In genomic region chr9:133119039-133119438, GRCh38 we compare ENCODE assay signal across 9 cellular contexts. TPM values are rescaled to one million over a fixed set of nuclear protein-coding genes. Genes with fewer than 3 reads are reported as not detected.
DNase-seq lines count a peak whose midpoint lies in the region; ATAC-seq, FAIRE-seq and TF ChIP-seq lines count a peak whose summit lies in the region.
"Had no signal": no experiment of that assay in that cellular context is flagged by ENCODE, and none has a peak within 500 bp of the region (broad histone marks: within the 10 kb centered on the region; RNA-seq: fewer than 3 reads in every experiment).

No MANE protein-coding gene starts in this region.

- WGBS in ovary, 3 donors = 45 to 60% (median 59%) methylated on average over 10 of the region's 10 CpGs

- H3K36me3 ChIP-seq in cardiac muscle cell (no peaks in the 10 kb centered on the region), ovary (no peaks in the 10 kb centered on the region)

- no peak for ATAC-seq in activated naive CD4-positive, alpha-beta T cell treated with anti-CD3 and anti-CD28 coated beads, Interleukin-2, amount 50 U/mL, for 72 hours
- no peak for ATAC-seq in HG03460 (IDR thresholded peaks at IDR 0.05; ENCODE audit: unreplicated experiment)
- ATAC-seq in HG03135 (IDR thresholded peaks at IDR 0.05; ENCODE audit: unreplicated experiment) = no peak
- no peak for ATAC-seq in GM19397 (IDR thresholded peaks at IDR 0.05; ENCODE audit: unreplicated experiment)

- peaks cover 78% of the 10 kb centered on the region for H3K4me1 Mint-ChIP-seq in CD14-positive monocyte

- no peaks in the 10 kb centered on the region for H3K9me3 ChIP-seq in cardiac muscle cell (ENCODE audit: low read depth)
- no peaks in the 10 kb centered on the region for H3K9me3 ChIP-seq in ovary

- H3K27me3 Mint-ChIP-seq in CD14-positive monocyte (ENCODE audit: low read depth in 3 of 3) = peaks cover 8 to 9% (median 8%) of the 10 kb centered on the region in 3 donors

- FAIRE-seq in H54 (lab: Jason Lieb, UNC) = no peak

- intact Hi-C loops in CD14-positive monocyte (cut with micrococcal nuclease) (no loop called here), ovary (cut with DNase I) (no loop called here)

- TF ChIP-seq EP300 in ovary (IDR thresholded peaks at IDR 0.05) = no peak

- H3K4me3 Mint-ChIP-seq in CD14-positive monocyte = peak overlapping the region; percentile 85 to 87

- no peak overlapping the region for H3K4me3 ChIP-seq in cardiac muscle cell
- H3K4me3 ChIP-seq in ovary = peak overlapping the region; percentile 70

- TF ChIP-seq CTCF in CD14-positive monocyte (IDR thresholded peaks at IDR 0.05) (no peak), cardiac muscle cell (IDR thresholded peaks at IDR 0.05; ENCODE audit: low read depth, low read length) (no peak), ovary (IDR thresholded peaks at IDR 0.05) (no peak)

- no peak for DNase-seq in CD14-positive monocyte (ENCODE audit: low spot score)
- no peak for DNase-seq in activated naive CD4-positive, alpha-beta T cell treated with anti-CD3 and anti-CD28 coated beads, Interleukin-2, amount 50 U/mL, for 72 hours (ENCODE audit: low spot score in 2 of 2)
- DNase-seq in cardiac muscle cell (ENCODE audit: low read depth in 1 of 2, low spot score in 1 of 2) = no peak
- no peak for DNase-seq in ovary
- no peak for DNase-seq in H54 (ENCODE audit: insufficient read length, low spot score)
- DNase-seq: activated CD4-positive, alpha-beta T cell treated with anti-CD3 and anti-CD28 coated beads for 48 hours had no signal

- H3K9me3 Mint-ChIP-seq in CD14-positive monocyte = no peaks in the 10 kb centered on the region
- H3K9me3 Mint-ChIP-seq in activated naive CD4-positive, alpha-beta T cell treated with anti-CD3 and anti-CD28 coated beads, Interleukin-2, amount 50 U/mL, for 72 hours = no peaks in the 10 kb centered on the region

- H3K36me3 Mint-ChIP-seq in CD14-positive monocyte = peaks cover 6 to 22% of the 10 kb centered on the region in 2 donors
- no peaks in the 10 kb centered on the region for H3K36me3 Mint-ChIP-seq in activated naive CD4-positive, alpha-beta T cell treated with anti-CD3 and anti-CD28 coated beads, Interleukin-2, amount 50 U/mL, for 72 hours

- H3K4me1 ChIP-seq in cardiac muscle cell (ENCODE audit: low read depth) (peaks cover 58% of the 10 kb centered on the region), ovary (ENCODE audit: insufficient read depth) (peaks cover 35% of the 10 kb centered on the region)

- H3K27me3 ChIP-seq in cardiac muscle cell (no peaks in the 10 kb centered on the region), ovary (no peaks in the 10 kb centered on the region)

- H3K27ac Mint-ChIP-seq in CD14-positive monocyte = peak overlapping the region in 3 of 7 donors; percentile 78 to 83 (median 81)
- H3K27ac Mint-ChIP-seq in activated naive CD4-positive, alpha-beta T cell treated with anti-CD3 and anti-CD28 coated beads, Interleukin-2, amount 50 U/mL, for 72 hours = peak overlapping the region; percentile 29 to 52

- TF ChIP-seq POLR2A in ovary (IDR thresholded peaks at IDR 0.05) (no peak), H54 (IDR thresholded peaks at IDR 0.05; ENCODE audit: low read depth, low read length) (no peak)

- peak overlapping the region; percentile 14 for H3K27ac ChIP-seq in cardiac muscle cell
- peak overlapping the region; percentile 43 to 54 for H3K27ac ChIP-seq in ovary

RNA-seq across cellular contexts. Expression of gene RALGDS, which starts 2.0 kb away (rescaled TPM):
- polyA plus RNA-seq in CD14-positive monocyte (1 to 10 TPM; 3.5 to 4.2 TPM), cardiac muscle cell (49.7 and 50.4 TPM in 2 replicates), ovary (10 to 100 TPM; 26.2 to 55.4 TPM)
- 10 to 100 TPM; 45.3 to 77.0 TPM for total RNA-seq in activated naive CD4-positive, alpha-beta T cell treated with anti-CD3 and anti-CD28 coated beads, Interleukin-2, amount 50 U/mL, for 72 hours
- total RNA-seq in cardiac muscle cell (58.3 and 65.7 TPM in 2 replicates), ovary (100 to 1,000 TPM in 1 of 7 donors, 10 to 100 TPM in 6; 26.6 to 139 (median 48.8) TPM)

RNA-seq across cellular contexts. Expression of gene GBGT1, which starts 44.7 kb away (rescaled TPM):
- polyA plus RNA-seq in CD14-positive monocyte (1 to 10 TPM; 7.1 to 8.0 TPM), cardiac muscle cell (0.87 and 2.8 TPM in 2 replicates), ovary (10 to 100 TPM in 1 of 2 donors, 1 to 10 TPM in 1; 3.9 to 12.9 TPM)
- 1 to 10 TPM; 3.1 to 7.3 TPM for total RNA-seq in activated naive CD4-positive, alpha-beta T cell treated with anti-CD3 and anti-CD28 coated beads, Interleukin-2, amount 50 U/mL, for 72 hours
- total RNA-seq in cardiac muscle cell (5.6 and 11.9 TPM in 2 replicates), ovary (10 to 100 TPM; 11.0 to 43.3 (median 25.9) TPM)

RNA-seq across cellular contexts. Expression of gene CEL, which starts 57.3 kb away (rescaled TPM):
- not detected for polyA plus RNA-seq in CD14-positive monocyte
- total RNA-seq in activated naive CD4-positive, alpha-beta T cell treated with anti-CD3 and anti-CD28 coated beads, Interleukin-2, amount 50 U/mL, for 72 hours = 1 to 10 TPM; 2.4 to 9.3 TPM
- 1.1 and 1.6 TPM in 2 replicates for total RNA-seq in cardiac muscle cell
- 0.73 and 1.3 TPM in 2 replicates for polyA plus RNA-seq in cardiac muscle cell
- 10 to 100 TPM in 1 of 7 donors, 1 to 10 TPM in 6; 1.8 to 13.6 (median 2.9) TPM for total RNA-seq in ovary
- polyA plus RNA-seq in ovary = 1 to 10 TPM; 1.3 TPM
